ENCODE assay signal across 20 cellular contexts in the genomic region with DNA sequence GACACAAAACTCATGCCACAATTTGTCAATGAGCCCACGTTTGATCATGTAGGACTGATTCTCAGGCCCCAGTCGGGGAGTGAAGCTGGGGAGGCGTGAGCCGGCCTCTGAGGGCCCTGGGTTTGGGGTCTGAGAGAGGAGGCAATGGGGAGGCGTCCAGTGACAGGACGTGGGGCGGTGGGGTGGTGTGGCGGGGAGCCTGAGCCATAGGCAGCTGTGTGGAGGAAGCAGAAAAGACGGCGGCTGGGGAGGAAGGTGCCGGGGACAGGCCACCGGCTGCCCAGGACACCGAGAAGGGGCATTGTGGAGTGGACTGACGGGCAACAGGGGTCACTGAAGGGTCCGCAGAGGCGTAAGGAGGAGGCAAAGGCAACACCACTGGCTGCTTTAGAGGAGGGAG. TPM values are rescaled to one million over a fixed set of nuclear protein-coding genes. Genes with fewer than 3 reads are reported as not detected.
DNase-seq lines count a peak whose midpoint lies in the region; ATAC-seq, FAIRE-seq and TF ChIP-seq lines count a peak whose summit lies in the region.
"Had no signal": no experiment of that assay in that cellular context is flagged by ENCODE, and none has a peak within 500 bp of the region (broad histone marks: within the 10 kb centered on the region; RNA-seq: fewer than 3 reads in every experiment).

No MANE protein-coding gene starts in this region.

- 56% methylated on average over 4 of the region's 16 CpGs for WGBS in K562 (ENCODE audit: insufficient coverage, low coverage, missing lambda C conversion rate)
- no CpG with 5 or more reads among the region's 16 CpGs for WGBS in neuronal stem cell (ENCODE audit: extremely low coverage in 2 of 2, insufficient read length in 2 of 2, insufficient replicate concordance in 1 of 2), 2 donors

- no peak overlapping the region for H3K4me3 Mint-ChIP-seq in endothelial cell (ENCODE audit: unreplicated experiment)
- H3K4me3 Mint-ChIP-seq: CD4-positive, alpha-beta memory T cell; HFFc6 had no signal

- no peak for TF ChIP-seq RAD21 in HCT116 (IDR thresholded peaks at IDR 0.05; ENCODE audit: low read depth)
- TF ChIP-seq RAD21 in K562 (CRISPR knock-in tag; conservative IDR thresholded peaks at IDR 0.05 in 1 of 2, IDR thresholded peaks at IDR 0.05 in 1 of 2): no peak

- in situ Hi-C loops in K562 (cut with MboI): no loop called here

- H3K36me3 ChIP-seq in HCT116 (ENCODE audit: control insufficient read depth in 1 of 2, insufficient read depth in 2 of 2, low read length in 2 of 2) (peaks cover 0 to 26% of the 10 kb centered on the region in 2 experiments; a peak in 2 of 4 replicates), K562 (ENCODE audit: control insufficient read depth, insufficient read depth, low read length) (peaks cover 65% of the 10 kb centered on the region; the same call in 2 of the 3 replicates), neuronal stem cell (replicated peaks in 1 of 2; ENCODE audit: control insufficient read depth in 2 of 2, insufficient read depth in 2 of 2, low read length in 2 of 2) (peaks cover 13 to 31% of the 10 kb centered on the region in 2 donors)

- peaks cover 5% of the 10 kb centered on the region; the same call in 1 of the 2 replicates for H4K20me1 ChIP-seq in HCT116 (ENCODE audit: insufficient read depth)
- H4K20me1 ChIP-seq in K562 (replicated peaks; ENCODE audit: control insufficient read depth, insufficient read depth, low read length): peaks cover 17% of the 10 kb centered on the region; the same call in 1 of the 2 replicates

- no peak for TF ChIP-seq CTCF in HCT116 (IDR thresholded peaks at IDR 0.05 in 2 of 3, conservative IDR thresholded peaks at IDR 0.05 in 1 of 3; ENCODE audit: borderline replicate concordance in 1 of 3, insufficient read depth in 1 of 3, low read depth in 2 of 3, low read length in 2 of 3)
- no peak for TF ChIP-seq CTCF in K562 (IDR thresholded peaks at IDR 0.05 in 2 of 3, conservative IDR thresholded peaks at IDR 0.05 in 1 of 3; ENCODE audit: insufficient read depth in 2 of 3, low read depth in 1 of 3, low read length in 3 of 3)
- no peak for TF ChIP-seq CTCF in endothelial cell (IDR thresholded peaks at IDR 0.05; ENCODE audit: unreplicated experiment)

- no peaks in the 10 kb centered on the region for H3K9me3 ChIP-seq in HCT116 (ENCODE audit: control insufficient read depth in 1 of 2, insufficient read depth in 1 of 2, low read depth in 1 of 2, low read length in 2 of 2)
- no peaks in the 10 kb centered on the region for H3K9me3 ChIP-seq in K562 (replicated peaks; ENCODE audit: control insufficient read depth, insufficient read depth, low read depth, low read length)
- H3K9me3 ChIP-seq in neuronal stem cell (replicated peaks in 1 of 2; ENCODE audit: control insufficient read depth in 2 of 2, insufficient read depth in 1 of 2, low read depth in 1 of 2, low read length in 2 of 2): no peaks in the 10 kb centered on the region

- peaks cover 30% of the 10 kb centered on the region for H3K79me2 ChIP-seq in HCT116 (ENCODE audit: insufficient read depth, low read length)
- H3K79me2 ChIP-seq in K562 (ENCODE audit: control insufficient read depth, insufficient read depth, low read length): peaks cover 21% of the 10 kb centered on the region

- no peak for FAIRE-seq in K562 (lab: Jason Lieb, UNC)
- FAIRE-seq: G401.6, GM12892, GM19239 had no signal

- CTCF ChIA-PET in HCT116 (lab: Charles Lee): interaction anchor here (1.5 kb wide), 1 partner anchor 41 kb away, joined by 3 read pairs; a partner anchor contains a TSS
- CTCF ChIA-PET in K562 (lab: Yijun Ruan, JAX; ENCODE audit: low intra/inter-chr PET ratio): no interaction called here

- no peak overlapping the region for H2AFZ ChIP-seq in HCT116 (ENCODE audit: low read depth, low read length, poor library complexity, severe bottlenecking)
- H2AFZ ChIP-seq in K562 (ENCODE audit: low read depth, low read length): no peak overlapping the region
- no peak overlapping the region for H2AFZ ChIP-seq in neuronal stem cell (ENCODE audit: low read length)
- H2AFZ ChIP-seq: GM23248 had no signal

- H3K36me3 Mint-ChIP-seq in endothelial cell (ENCODE audit: low read depth, unreplicated experiment): peaks cover 3% of the 10 kb centered on the region
- H3K36me3 Mint-ChIP-seq: CD4-positive, alpha-beta memory T cell had no signal

- 0 out of 2 replicates have a peak overlapping the region, but pooled peaks have one; percentile 49 for H3K27ac ChIP-seq in HCT116 (ENCODE audit: low read depth, low read length)
- no peak overlapping the region for H3K27ac ChIP-seq in K562 (ENCODE audit: extremely low read depth, low read depth, low read length)
- no peak overlapping the region for H3K27ac ChIP-seq in neuronal stem cell (replicated peaks; ENCODE audit: low read length)
- H3K27ac ChIP-seq: GM23248 had no signal

- H2BK5ac ChIP-seq in neuronal stem cell (ENCODE audit: low read length): no peak overlapping the region

- POLR2A ChIA-PET in HCT116 (lab: Charles Lee) (no interaction called here), K562 (lab: Yijun Ruan, JAX) (interaction anchor here (0.6 to 1.0 kb wide), 4 partner anchors 15 to 106 kb away, joined by 3 to 4 read pairs (median 3); no protein-coding TSS in a partner anchor)

- H3K9me2 ChIP-seq in HCT116 (ENCODE audit: insufficient read depth): no peaks in the 10 kb centered on the region

- no peaks in the 10 kb centered on the region for H3K27me3 ChIP-seq in HCT116 (ENCODE audit: insufficient read depth, low read length)
- H3K27me3 ChIP-seq in K562 (ENCODE audit: control insufficient read depth in 2 of 2, insufficient read depth in 2 of 2, low read length in 2 of 2): no peaks in the 10 kb centered on the region
- H3K27me3 ChIP-seq in neuronal stem cell (ENCODE audit: control insufficient read depth in 3 of 3, insufficient read depth in 3 of 3, low read depth in 1 of 3, low read length in 3 of 3): peaks cover 0 to 36% (median 0%) of the 10 kb centered on the region in 3 experiments

- TF ChIP-seq POLR2A in HCT116 (IDR thresholded peaks at IDR 0.05; ENCODE audit: borderline replicate concordance, extremely low read depth, insufficient read depth, insufficient read length) (no peak), K562 (conservative IDR thresholded peaks at IDR 0.05) (no peak)

- no peak overlapping the region for H3K14ac ChIP-seq in neuronal stem cell (ENCODE audit: low read length)

- H4K91ac ChIP-seq in neuronal stem cell (ENCODE audit: low read depth, low read length, poor library complexity): no peak overlapping the region

- H2BK15ac ChIP-seq in neuronal stem cell (ENCODE audit: low read length): no peak overlapping the region

- RAD21 ChIA-PET in HCT116 (lab: Charles Lee; ENCODE audit: low non-redundant PET in 1 of 2, low total read pairs in 2 of 2, uncharacterized antibody in 2 of 2, unreplicated experiment in 2 of 2): interaction anchor here in 1 of 2 experiments (0.5 kb wide), 1 partner anchor 14 kb away, joined by 6 read pairs; no protein-coding TSS in a partner anchor

- H3K9me3 Mint-ChIP-seq in endothelial cell (ENCODE audit: unreplicated experiment): no peaks in the 10 kb centered on the region
- H3K9me3 Mint-ChIP-seq: CD4-positive, alpha-beta memory T cell; HFFc6 had no signal

- no peak for TF ChIP-seq EP300 in K562 (IDR thresholded peaks at IDR 0.05; ENCODE audit: low read length)

- H3K4ac ChIP-seq in neuronal stem cell (ENCODE audit: low read length): no peak overlapping the region

- H3K18ac ChIP-seq in neuronal stem cell (ENCODE audit: low read length): no peak overlapping the region

- intact Hi-C loops in HCT116 (cut with micrococcal nuclease): loop anchor here (10.0 kb wide), 1 partner anchor 362 kb away; a partner anchor contains a TSS
- intact Hi-C loops in K562 (cut with micrococcal nuclease): no loop called here

- no peak for DNase-seq in HCT116 (ENCODE audit: low read depth, low spot score)
- no peak for DNase-seq in K562 (ENCODE audit: extremely low read depth in 1 of 4, low spot score in 3 of 4)
- no peak for DNase-seq in endothelial cell (ENCODE audit: low spot score)
- no peak for DNase-seq in neuronal stem cell (ENCODE audit: low spot score)
- DNase-seq in activated CD4-positive, CD25-positive, alpha-beta regulatory T cell treated with anti-CD3 and anti-CD28 coated beads, Interleukin-2, amount 50 U/mL, for 72 hours: no peak
- DNase-seq: COR-L47, DMS153, DND-41, GM23248, H9, HFFc6 had no signal

- H3K9me1 ChIP-seq in K562 (ENCODE audit: control insufficient read depth, insufficient read depth, low read length): no peaks in the 10 kb centered on the region

- H4K8ac ChIP-seq in neuronal stem cell (ENCODE audit: low read depth, low read length): no peak overlapping the region

- H2BK120ac ChIP-seq in neuronal stem cell (ENCODE audit: low read depth, low read length): no peak overlapping the region

- ATAC-seq in HCT116: no peak
- ATAC-seq in K562: no peak
- no peak for ATAC-seq in HG03108 (IDR thresholded peaks at IDR 0.05; ENCODE audit: unreplicated experiment)
- ATAC-seq in GM18870 (IDR thresholded peaks at IDR 0.05; ENCODE audit: unreplicated experiment): no peak

- peaks cover 20% of the 10 kb centered on the region for H3K4me1 Mint-ChIP-seq in endothelial cell (ENCODE audit: unreplicated experiment)

- peaks cover 16% of the 10 kb centered on the region for H3K27me3 Mint-ChIP-seq in endothelial cell (ENCODE audit: unreplicated experiment)

- 0 out of 2 replicates have a peak overlapping the region, but pooled peaks have one; percentile 24 for H3K9ac ChIP-seq in HCT116 (ENCODE audit: low read length)
- H3K9ac ChIP-seq in K562 (ENCODE audit: insufficient read depth in 1 of 2, low read depth in 2 of 2, low read length in 2 of 2): peak overlapping the region in 1 of 2 experiments; percentile 58; a peak in 2 of 4 replicates
- no peak overlapping the region for H3K9ac ChIP-seq in neuronal stem cell (ENCODE audit: low read depth, low read length, poor library complexity)
- H3K9ac ChIP-seq: GM23248 had no signal

- H3K79me1 ChIP-seq in neuronal stem cell (ENCODE audit: low read depth, low read length): peaks cover 2% of the 10 kb centered on the region

- H3K4me1 ChIP-seq in HCT116 (ENCODE audit: control insufficient read depth in 1 of 2, insufficient read depth in 2 of 2, low read length in 2 of 2) (peaks cover 24 to 64% of the 10 kb centered on the region in 2 experiments), K562 (replicated peaks in 1 of 2; ENCODE audit: control insufficient read depth in 2 of 2, insufficient read depth in 2 of 2, low read length in 2 of 2) (peaks cover 0 to 55% of the 10 kb centered on the region in 2 experiments; a peak in 3 of 5 replicates), neuronal stem cell (ENCODE audit: control insufficient read depth in 2 of 2, insufficient read depth in 1 of 2, low read depth in 1 of 2, low read length in 2 of 2) (peaks cover 15 to 16% of the 10 kb centered on the region in 2 donors)

- H3K27ac Mint-ChIP-seq in endothelial cell (ENCODE audit: unreplicated experiment): peak overlapping the region; percentile 57
- H3K27ac Mint-ChIP-seq: HFFc6 had no signal

- H3K4me3 ChIP-seq in HCT116 (replicated peaks in 1 of 2; ENCODE audit: low read depth in 1 of 2, low read length in 2 of 2): no peak overlapping the region
- no peak overlapping the region for H3K4me3 ChIP-seq in K562
- no peak overlapping the region for H3K4me3 ChIP-seq in neuronal stem cell (ENCODE audit: low read length in 2 of 2)
- H3K4me3 ChIP-seq: GM23248 had no signal

- H2BK12ac ChIP-seq in neuronal stem cell (ENCODE audit: low read length): no peak overlapping the region

- BruUV-seq in HCT116 (replicated peaks; lab: Mats Ljungman, UMichigan) (no TSS peak), K562 (replicated peaks; lab: Mats Ljungman, UMichigan) (no TSS peak)

- H2AK5ac ChIP-seq in neuronal stem cell (ENCODE audit: low read depth, low read length): peak overlapping the region; percentile 96

- H3K4me2 ChIP-seq in HCT116 (ENCODE audit: low read length) (no peak overlapping the region), K562 (ENCODE audit: insufficient read depth, low read length) (no peak overlapping the region), neuronal stem cell (ENCODE audit: insufficient read depth, low read length, poor library complexity, severe bottlenecking) (no peak overlapping the region)

- H3K23ac ChIP-seq in neuronal stem cell (ENCODE audit: low read depth, low read length, poor library complexity): no peak overlapping the region

RNA-seq across cellular contexts. Expression of a gene that starts 7.2 kb away (rescaled TPM):
- total RNA-seq in HCT116 (2021; ENCODE audit: unreplicated experiment) (228 TPM), K562 (2014; rRNA removed) (57.2 and 67.6 TPM in 2 replicates), K562 (2014; rRNA removed; fragmentation: Illumina TruSeq; extraction: Trizol) (1.5 and 2.0 TPM in 2 replicates), K562 (2015; rRNA removed; fragmentation: Illumina TruSeq; extraction: Trizol) (7.9 and 9.0 TPM in 2 replicates), K562 (2021) (40.1 and 41.1 TPM in 2 replicates), endothelial cell (ENCODE audit: unreplicated experiment) (4.1 TPM)
- 315 and 347 TPM in 2 replicates for polyA plus RNA-seq in HCT116 (2012)
- total RNA-seq in K562 (2011; cell fraction: chromatin; rRNA removed; ENCODE audit: low replicate concordance): 9.1 and 46.2 TPM in 2 replicates
- total RNA-seq in K562 (2011; cell fraction: nucleolus; rRNA removed): 74.1 and 96.4 TPM in 2 replicates
- total RNA-seq in K562 (2011; cell fraction: nucleoplasm; rRNA removed): 36.0 and 36.5 TPM in 2 replicates
- polyA plus RNA-seq in K562 (2011; rRNA removed) (9.9 and 14.8 TPM in 2 replicates), K562 (2014; fragmentation: Illumina TruSeq; extraction: Trizol) (2.6 and 11.5 TPM in 2 replicates), K562 (2014; fragmentation: Nextera tagmentation; extraction: Ambion mirVana) (under 1 TPM; 0.15 to 0.35 TPM), K562 (2014; rRNA removed) (31.8 and 32.1 TPM in 2 replicates)
- polyA plus RNA-seq in K562 (2011; cell fraction: cytosol; rRNA removed): 22.8 and 80.8 TPM in 2 replicates
- polyA plus RNA-seq in K562 (2011; cell fraction: nucleus; rRNA removed): 25.6 and 44.2 TPM in 2 replicates
- polyA plus RNA-seq in K562 (2012): 22.4 and 47.7 TPM in 2 replicates
- 3.4 and 5.3 TPM in 2 replicates for polyA minus RNA-seq in K562 (2011; rRNA and poly(A)+ RNA removed)
- 25.0 and 30.2 TPM in 2 replicates for polyA minus RNA-seq in K562 (2011; cell fraction: cytosol; rRNA and poly(A)+ RNA removed)
- 24.2 and 27.0 TPM in 2 replicates for polyA minus RNA-seq in K562 (2011; cell fraction: nucleus; rRNA and poly(A)+ RNA removed)
- polyA plus RNA-seq in neuronal stem cell (2013, experiment 1 of 2): 12.6 TPM
- 12.8 TPM for polyA plus RNA-seq in neuronal stem cell (2013, experiment 2 of 2)

RNA-seq across cellular contexts. Expression of a gene that starts 7.4 kb away (rescaled TPM):
- 2.1 TPM for total RNA-seq in HCT116 (2021; ENCODE audit: unreplicated experiment)
- 1.9 and 2.0 TPM in 2 replicates for polyA plus RNA-seq in HCT116 (2012)
- 1.3 and 5.0 TPM in 2 replicates for total RNA-seq in K562 (2011; cell fraction: chromatin; rRNA removed; ENCODE audit: low replicate concordance)
- total RNA-seq in K562 (2011; cell fraction: nucleolus; rRNA removed): 4.3 and 6.5 TPM in 2 replicates
- 3.1 and 3.4 TPM in 2 replicates for total RNA-seq in K562 (2011; cell fraction: nucleoplasm; rRNA removed)
- total RNA-seq in K562 (2014; rRNA removed): 1.1 and 2.5 TPM in 2 replicates
- 0.38 and 0.47 TPM in 2 replicates for total RNA-seq in K562 (2014; rRNA removed; fragmentation: Illumina TruSeq; extraction: Trizol)
- total RNA-seq in K562 (2015; rRNA removed; fragmentation: Illumina TruSeq; extraction: Trizol): 0.98 and 1.1 TPM in 2 replicates
- total RNA-seq in K562 (2021): 2.4 and 3.8 TPM in 2 replicates
- polyA plus RNA-seq in K562 (2011; rRNA removed): 1.1 and 2.2 TPM in 2 replicates
- polyA plus RNA-seq in K562 (2011; cell fraction: cytosol; rRNA removed): 2.6 and 3.9 TPM in 2 replicates
- 19.4 and 26.1 TPM in 2 replicates for polyA plus RNA-seq in K562 (2011; cell fraction: nucleus; rRNA removed)
- 2.1 and 3.5 TPM in 2 replicates for polyA plus RNA-seq in K562 (2012)
- polyA plus RNA-seq in K562 (2014; fragmentation: Illumina TruSeq; extraction: Trizol): 1.0 and 1.3 TPM in 2 replicates
- polyA plus RNA-seq in K562 (2014; fragmentation: Nextera tagmentation; extraction: Ambion mirVana): under 1 TPM; 0.03 TPM
- 2.5 and 2.7 TPM in 2 replicates for polyA plus RNA-seq in K562 (2014; rRNA removed)
- 0.36 and 0.81 TPM in 2 replicates for polyA minus RNA-seq in K562 (2011; rRNA and poly(A)+ RNA removed)
- 0.95 and 1.0 TPM in 2 replicates for polyA minus RNA-seq in K562 (2011; cell fraction: cytosol; rRNA and poly(A)+ RNA removed)
- 1.5 and 1.7 TPM in 2 replicates for polyA minus RNA-seq in K562 (2011; cell fraction: nucleus; rRNA and poly(A)+ RNA removed)
- not detected for total RNA-seq in endothelial cell (ENCODE audit: unreplicated experiment)
- polyA plus RNA-seq in neuronal stem cell (2013, experiment 1 of 2): 2.7 TPM
- polyA plus RNA-seq in neuronal stem cell (2013, experiment 2 of 2): 1.8 TPM
- polyA plus RNA-seq: CD4-positive, alpha-beta memory T cell had no signal

RNA-seq across cellular contexts. Expression of a gene that starts 22.1 kb away (rescaled TPM):
- total RNA-seq in HCT116 (2021; ENCODE audit: unreplicated experiment) (2.1 TPM), K562 (2014; rRNA removed) (17.7 and 24.8 TPM in 2 replicates), K562 (2014; rRNA removed; fragmentation: Illumina TruSeq; extraction: Trizol) (2.3 and 3.8 TPM in 2 replicates), K562 (2015; rRNA removed; fragmentation: Illumina TruSeq; extraction: Trizol) (9.6 and 9.8 TPM in 2 replicates), K562 (2021) (13.5 and 14.7 TPM in 2 replicates), endothelial cell (ENCODE audit: unreplicated experiment) (1.6 TPM)
- polyA plus RNA-seq in HCT116 (2012): 1.3 and 1.9 TPM in 2 replicates
- total RNA-seq in K562 (2011; cell fraction: chromatin; rRNA removed; ENCODE audit: low replicate concordance): 14.4 and 30.7 TPM in 2 replicates
- 21.7 and 26.1 TPM in 2 replicates for total RNA-seq in K562 (2011; cell fraction: nucleolus; rRNA removed)
- 15.1 and 18.3 TPM in 2 replicates for total RNA-seq in K562 (2011; cell fraction: nucleoplasm; rRNA removed)
- polyA plus RNA-seq in K562 (2011; rRNA removed) (2.5 and 8.6 TPM in 2 replicates), K562 (2014; fragmentation: Illumina TruSeq; extraction: Trizol) (4.8 and 5.0 TPM in 2 replicates), K562 (2014; fragmentation: Nextera tagmentation; extraction: Ambion mirVana) (under 1 TPM; 0.07 to 0.08 TPM), K562 (2014; rRNA removed) (19.0 and 19.2 TPM in 2 replicates)
- polyA plus RNA-seq in K562 (2011; cell fraction: cytosol; rRNA removed): 4.7 and 5.7 TPM in 2 replicates
- polyA plus RNA-seq in K562 (2011; cell fraction: nucleus; rRNA removed): 48.9 and 62.7 TPM in 2 replicates
- 15.2 and 19.8 TPM in 2 replicates for polyA plus RNA-seq in K562 (2012)
- 2.5 and 4.5 TPM in 2 replicates for polyA minus RNA-seq in K562 (2011; rRNA and poly(A)+ RNA removed)
- 2.6 and 8.5 TPM in 2 replicates for polyA minus RNA-seq in K562 (2011; cell fraction: cytosol; rRNA and poly(A)+ RNA removed)
- 13.9 and 26.5 TPM in 2 replicates for polyA minus RNA-seq in K562 (2011; cell fraction: nucleus; rRNA and poly(A)+ RNA removed)
- 0.14 TPM for polyA plus RNA-seq in neuronal stem cell (2013, experiment 1 of 2)
- polyA plus RNA-seq in neuronal stem cell (2013, experiment 2 of 2): 0.15 TPM
- total RNA-seq: H4 had no signal
- polyA plus RNA-seq: CD4-positive, alpha-beta memory T cell; GM23248 had no signal

RNA-seq across cellular contexts. Expression of a gene that starts 34.9 kb away (rescaled TPM):
- 45.2 TPM for total RNA-seq in HCT116 (2021; ENCODE audit: unreplicated experiment)
- polyA plus RNA-seq in HCT116 (2012): 41.4 and 56.1 TPM in 2 replicates
- total RNA-seq in K562 (2011; cell fraction: chromatin; rRNA removed; ENCODE audit: low replicate concordance): 21.4 and 68.9 TPM in 2 replicates
- 49.9 and 55.4 TPM in 2 replicates for total RNA-seq in K562 (2011; cell fraction: nucleolus; rRNA removed)
- 22.7 and 27.9 TPM in 2 replicates for total RNA-seq in K562 (2011; cell fraction: nucleoplasm; rRNA removed)
- 14.9 and 19.2 TPM in 2 replicates for total RNA-seq in K562 (2014; rRNA removed)
- 2.5 and 3.0 TPM in 2 replicates for total RNA-seq in K562 (2014; rRNA removed; fragmentation: Illumina TruSeq; extraction: Trizol)
- 8.6 and 9.6 TPM in 2 replicates for total RNA-seq in K562 (2015; rRNA removed; fragmentation: Illumina TruSeq; extraction: Trizol)
- 24.5 and 26.6 TPM in 2 replicates for total RNA-seq in K562 (2021)
- 10.2 and 14.7 TPM in 2 replicates for polyA plus RNA-seq in K562 (2011; rRNA removed)
- polyA plus RNA-seq in K562 (2011; cell fraction: cytosol; rRNA removed): 9.2 and 21.4 TPM in 2 replicates
- 91.1 and 133 TPM in 2 replicates for polyA plus RNA-seq in K562 (2011; cell fraction: nucleus; rRNA removed)
- 27.0 and 40.4 TPM in 2 replicates for polyA plus RNA-seq in K562 (2012)
- polyA plus RNA-seq in K562 (2014; fragmentation: Illumina TruSeq; extraction: Trizol): 6.8 and 12.6 TPM in 2 replicates
- 1 to 10 TPM; 1.2 to 1.9 TPM for polyA plus RNA-seq in K562 (2014; fragmentation: Nextera tagmentation; extraction: Ambion mirVana)
- 19.3 and 19.8 TPM in 2 replicates for polyA plus RNA-seq in K562 (2014; rRNA removed)
- 6.2 and 8.2 TPM in 2 replicates for polyA minus RNA-seq in K562 (2011; rRNA and poly(A)+ RNA removed)
- polyA minus RNA-seq in K562 (2011; cell fraction: cytosol; rRNA and poly(A)+ RNA removed): 14.2 and 18.7 TPM in 2 replicates
- polyA minus RNA-seq in K562 (2011; cell fraction: nucleus; rRNA and poly(A)+ RNA removed): 17.0 and 18.6 TPM in 2 replicates
- 53.4 TPM for total RNA-seq in endothelial cell (ENCODE audit: unreplicated experiment)
- polyA plus RNA-seq in neuronal stem cell (2013, experiment 1 of 2): 40.6 TPM
- 41.4 TPM for polyA plus RNA-seq in neuronal stem cell (2013, experiment 2 of 2)
- polyA plus RNA-seq: CD4-positive, alpha-beta memory T cell had no signal

RNA-seq across cellular contexts. Expression of a gene that starts 35.7 kb away (rescaled TPM):
- total RNA-seq in HCT116 (2021; ENCODE audit: unreplicated experiment) (not detected), K562 (2014; rRNA removed) (1.1 and 1.3 TPM in 2 replicates), K562 (2014; rRNA removed; fragmentation: Illumina TruSeq; extraction: Trizol) (0.11 and 0.13 TPM in 2 replicates), K562 (2015; rRNA removed; fragmentation: Illumina TruSeq; extraction: Trizol) (0.40 and 0.41 TPM in 2 replicates), K562 (2021) (0.51 and 0.71 TPM in 2 replicates), endothelial cell (ENCODE audit: unreplicated experiment) (not detected)
- polyA plus RNA-seq in HCT116 (2012): not detected in 2 replicates
- 0.56 and 0.93 TPM in 2 replicates for total RNA-seq in K562 (2011; cell fraction: chromatin; rRNA removed; ENCODE audit: low replicate concordance)
- total RNA-seq in K562 (2011; cell fraction: nucleolus; rRNA removed): 0.79 and 1.0 TPM in 2 replicates
- 0.84 and 1.1 TPM in 2 replicates for total RNA-seq in K562 (2011; cell fraction: nucleoplasm; rRNA removed)
- polyA plus RNA-seq in K562 (2011; rRNA removed) (0.61 and 0.72 TPM in 2 replicates), K562 (2014; fragmentation: Illumina TruSeq; extraction: Trizol) (0.36 and 0.61 TPM in 2 replicates), K562 (2014; fragmentation: Nextera tagmentation; extraction: Ambion mirVana) (under 1 TPM; 0.07 TPM), K562 (2014; rRNA removed) (0.90 and 1.9 TPM in 2 replicates)
- polyA plus RNA-seq in K562 (2011; cell fraction: cytosol; rRNA removed): 1.0 and 3.8 TPM in 2 replicates
- polyA plus RNA-seq in K562 (2011; cell fraction: nucleus; rRNA removed): 3.8 and 4.3 TPM in 2 replicates
- polyA plus RNA-seq in K562 (2012): 0.68 and 1.8 TPM in 2 replicates
- 0.14 and 0.15 TPM in 2 replicates for polyA minus RNA-seq in K562 (2011; rRNA and poly(A)+ RNA removed)
- polyA minus RNA-seq in K562 (2011; cell fraction: cytosol; rRNA and poly(A)+ RNA removed): not detected in 2 replicates
- polyA minus RNA-seq in K562 (2011; cell fraction: nucleus; rRNA and poly(A)+ RNA removed): 0.33 and 0.40 TPM in 2 replicates
- 0.50 TPM for polyA plus RNA-seq in neuronal stem cell (2013, experiment 1 of 2)
- 0.35 TPM for polyA plus RNA-seq in neuronal stem cell (2013, experiment 2 of 2)
- total RNA-seq: A172; A673; CD4-positive, alpha-beta memory T cell had no signal
- polyA plus RNA-seq: CD4-positive, alpha-beta memory T cell had no signal
